8 cellular contexts compared by ENCODE assay signal in genomic region chr19:51366999-51367564, GRCh38. TPM values are rescaled to one million over a fixed set of nuclear protein-coding genes. Genes with fewer than 3 reads are reported as not detected.
A peak's percentile ranks its signal among the peaks of the same experiment; 100 is the strongest.
DNase-seq lines count a peak whose midpoint lies in the region; ATAC-seq and TF ChIP-seq lines count a peak whose summit lies in the region.

No MANE protein-coding gene starts in this region.

- H3K27ac ChIP-seq in CD4-positive, alpha-beta T cell (ENCODE audit: low read depth, low read length): peak overlapping the region; percentile 65
- H3K27ac ChIP-seq in coronary artery (peak overlapping the region; percentile 95 to 100), urinary bladder (ENCODE audit: low read depth) (peak overlapping the region; percentile 89)

- POLR2A ChIA-PET in CD4-positive, alpha-beta T cell (lab: Charles Lee): interaction anchor here (0.7 to 2.0 kb wide), 2 partner anchors 27 kb away, joined by 4 to 9 read pairs; no protein-coding TSS in a partner anchor

- H3K4me3 ChIP-seq in coronary artery (peak overlapping the region; percentile 84), urinary bladder (ENCODE audit: low read depth, low read length) (peak overlapping the region; percentile 60)

- intact Hi-C loops in CD4-positive, alpha-beta T cell (cut with DNase I, micrococcal nuclease): loop anchor here (1.0 to 10.0 kb wide), 3 partner anchors 27 to 228 kb away; no protein-coding TSS in a partner anchor

- peaks cover 2% of the 10 kb centered on the region for H3K4me1 ChIP-seq in urinary bladder (ENCODE audit: insufficient read depth)

- no peak for TF ChIP-seq CTCF in CD4-positive, alpha-beta T cell (IDR thresholded peaks at IDR 0.05)
- no peak for TF ChIP-seq CTCF in coronary artery (IDR thresholded peaks at IDR 0.05)

- no peaks in the 10 kb centered on the region for H3K9me3 Mint-ChIP-seq in CD4-positive, alpha-beta T cell

- peak overlapping the region; percentile 96 for H3K4me3 Mint-ChIP-seq in CD4-positive, alpha-beta T cell

- H3K9me3 ChIP-seq in CD4-positive, alpha-beta T cell (ENCODE audit: control insufficient read depth, low read length): no peaks in the 10 kb centered on the region

- peaks cover 12% of the 10 kb centered on the region for H3K36me3 Mint-ChIP-seq in CD4-positive, alpha-beta T cell (ENCODE audit: low read depth)

- no peaks in the 10 kb centered on the region for H3K36me3 ChIP-seq in urinary bladder (ENCODE audit: insufficient read depth)

- CTCF ChIA-PET in CD4-positive, alpha-beta T cell (lab: Charles Lee): no interaction called here

- under 1% methylated on average over 30 of the region's 30 CpGs for WGBS in urinary bladder

- peak overlapping the region; percentile 84 for H3K27ac Mint-ChIP-seq in CD4-positive, alpha-beta T cell

- no peaks in the 10 kb centered on the region for H3K27me3 Mint-ChIP-seq in CD4-positive, alpha-beta T cell

- ATAC-seq in CD4-positive, alpha-beta T cell (ENCODE audit: poor library complexity): peak; percentile 24
- peak; percentile 17 for ATAC-seq in HG02642 (IDR thresholded peaks at IDR 0.05; ENCODE audit: poor library complexity, unreplicated experiment)

- H3K4me1 Mint-ChIP-seq in CD4-positive, alpha-beta T cell (ENCODE audit: low read depth): peaks cover 74% of the 10 kb centered on the region

- no peaks in the 10 kb centered on the region for H3K27me3 ChIP-seq in CD4-positive, alpha-beta T cell (ENCODE audit: control insufficient read depth, insufficient read depth, low read length)

- peak in 7 of 10 experiments; percentile 7 to 48 (median 19) for DNase-seq in CD4-positive, alpha-beta T cell
- DNase-seq in T-helper 1 cell (peak in 3 of 5 donors; percentile 19 to 55 (median 25)), coronary artery (ENCODE audit: low spot score) (no peak), mucosa of gallbladder (ENCODE audit: low spot score) (peak; percentile 40), NCI-H524 (lab: John Stamatoyannopoulos, UW) (no peak), SKM-1 treated with dmso at 0.1 percent for 144 hours (lab: John Stamatoyannopoulos, UW; ENCODE audit: unreplicated experiment) (no peak)

RNA-seq across cellular contexts. Expression of gene ETFB, which starts 0.9 kb away (rescaled TPM):
- 10 to 100 TPM; 29.7 to 30.1 TPM for total RNA-seq in CD4-positive, alpha-beta T cell
- total RNA-seq in mucosa of gallbladder (139 TPM), urinary bladder (25.1 TPM)
- polyA plus RNA-seq in urinary bladder: 121 TPM

RNA-seq across cellular contexts. Expression of gene CLDND2, which starts 1.7 kb away (rescaled TPM):
- total RNA-seq in CD4-positive, alpha-beta T cell: under 1 TPM; 0.60 to 0.84 TPM
- total RNA-seq in mucosa of gallbladder (0.92 TPM), urinary bladder (not detected)
- polyA plus RNA-seq in urinary bladder: 0.85 TPM

RNA-seq across cellular contexts. Expression of gene NKG7, which starts 5.4 kb away (rescaled TPM):
- total RNA-seq in CD4-positive, alpha-beta T cell: 1 to 10 TPM; 6.2 to 7.2 TPM
- total RNA-seq in mucosa of gallbladder: 7.4 TPM
- total RNA-seq in urinary bladder: 1.3 TPM
- 5.1 TPM for polyA plus RNA-seq in urinary bladder

RNA-seq across cellular contexts. Expression of gene LIM2, which starts 20.7 kb away (rescaled TPM):
- not detected for total RNA-seq in CD4-positive, alpha-beta T cell
- total RNA-seq in mucosa of gallbladder (not detected), urinary bladder (not detected)
- not detected for polyA plus RNA-seq in urinary bladder

RNA-seq across cellular contexts. Expression of gene C19orf84, which starts 23.3 kb away (rescaled TPM):
- not detected for total RNA-seq in CD4-positive, alpha-beta T cell
- 0.43 TPM for total RNA-seq in mucosa of gallbladder
- total RNA-seq in urinary bladder: not detected
- not detected for polyA plus RNA-seq in urinary bladder

Comparison
In these comparisons a context has a peak if more than half of its experiments do, and no peak if none do; other contexts are left out.
1. DNase-seq: peak in CD4-positive, alpha-beta T cell (7 of 10), T-helper 1 cell (3 of 5) and mucosa of gallbladder (single experiment); none in coronary artery (single experiment), NCI-H524 (0 of 2) and SKM-1 treated with dmso at 0.1 percent for 144 hours (single experiment).
2. Peak in every context shown above with its lines, with median percentiles within 50 percentile points of each other: H3K27ac ChIP-seq.